8 cellular contexts compared by ENCODE assay signal in genomic region chr2:161414385-161415040, GRCh38. TPM values are rescaled to one million over a fixed set of nuclear protein-coding genes. Genes with fewer than 3 reads are reported as not detected.
DNase-seq lines count a peak whose midpoint lies in the region; ATAC-seq and TF ChIP-seq lines count a peak whose summit lies in the region.

No MANE protein-coding gene starts in this region.

- H3K9me3 ChIP-seq in Caco-2 (no peaks in the 10 kb centered on the region), neuron (ENCODE audit: low read length) (no peaks in the 10 kb centered on the region)

- peak overlapping the region; percentile 71 for H3K4me3 Mint-ChIP-seq in Caco-2 (ENCODE audit: unreplicated experiment)
- peak overlapping the region; percentile 70 for H3K4me3 Mint-ChIP-seq in activated B cell treated with CpG ODN at 0.5 μM for 24 hours

- BruUV-seq in Caco-2 (replicated peaks; lab: Mats Ljungman, UMichigan): no TSS peak

- H3K36me3 Mint-ChIP-seq in Caco-2 (ENCODE audit: insufficient read depth, unreplicated experiment) (no peaks in the 10 kb centered on the region), activated B cell treated with CpG ODN at 0.5 μM for 24 hours (ENCODE audit: low read depth) (peaks cover 7% of the 10 kb centered on the region)

- H3K4me3 ChIP-seq in Caco-2 (ENCODE audit: low read depth, low read length) (peak overlapping the region; percentile 51), fibroblast of villous mesenchyme (ENCODE audit: low read depth, low read length) (peak overlapping the region; percentile 59), neuron (ENCODE audit: low read length) (peak overlapping the region; percentile 47)

- no peaks in the 10 kb centered on the region for H3K9me3 Mint-ChIP-seq in Caco-2 (ENCODE audit: unreplicated experiment)
- no peaks in the 10 kb centered on the region for H3K9me3 Mint-ChIP-seq in activated B cell treated with CpG ODN at 0.5 μM for 24 hours

- H3K4me1 ChIP-seq in Caco-2: peaks cover 18% of the 10 kb centered on the region
- H3K4me1 ChIP-seq in neuron (ENCODE audit: insufficient read depth, low read length): peaks cover 24% of the 10 kb centered on the region

- peak; percentile 64 to 65 for DNase-seq in Caco-2
- DNase-seq in activated B cell treated with CpG ODN at 0.5 μM for 24 hours: no peak
- DNase-seq in fibroblast of villous mesenchyme (ENCODE audit: low read depth): peak; percentile 35
- DNase-seq in NCI-H1694 (lab: John Stamatoyannopoulos, UW): no peak
- no peak for DNase-seq in central memory CD4-positive, alpha-beta T cell

- H3K27me3 Mint-ChIP-seq in Caco-2 (ENCODE audit: insufficient read depth, unreplicated experiment) (peaks cover 35% of the 10 kb centered on the region), activated B cell treated with CpG ODN at 0.5 μM for 24 hours (peaks cover 47% of the 10 kb centered on the region)

- intact Hi-C loops in Caco-2 (cut with micrococcal nuclease; ENCODE audit: unreplicated experiment) (no loop called here), activated B cell treated with CpG ODN at 0.5 μM for 24 hours (cut with micrococcal nuclease) (loop anchor here (5.0 kb wide), 1 partner anchor 167 kb away; no protein-coding TSS in a partner anchor)

- TF ChIP-seq CTCF in Caco-2 (IDR thresholded peaks at IDR 0.05; ENCODE audit: insufficient read depth in 1 of 2, low read depth in 1 of 2, low read length in 1 of 2, severe bottlenecking in 1 of 2, unreplicated experiment in 1 of 2): peak in 1 of 2 experiments; percentile 23
- TF ChIP-seq CTCF in activated B cell treated with CpG ODN at 0.5 μM for 24 hours (IDR thresholded peaks at IDR 0.05): no peak
- peak; percentile 12 for TF ChIP-seq CTCF in fibroblast of villous mesenchyme (IDR thresholded peaks at IDR 0.05; ENCODE audit: insufficient read depth, low read depth, low read length)

- peak overlapping the region; percentile 87 for H2AFZ ChIP-seq in neuron (ENCODE audit: low read depth, low read length)

- H3K27me3 ChIP-seq in Caco-2 (replicated peaks; ENCODE audit: control insufficient read depth, insufficient read depth, low read length) (peaks cover 6% of the 10 kb centered on the region), neuron (ENCODE audit: insufficient read depth, low read length) (peaks cover 45% of the 10 kb centered on the region)

- CTCF ChIA-PET in Caco-2 (lab: Charles Lee): interaction anchor here (0.5 kb wide), 1 partner anchor 108 kb away, joined by 4 read pairs; no protein-coding TSS in a partner anchor
- CTCF ChIA-PET in activated B cell treated with CpG ODN at 0.5 μM for 24 hours (lab: Charles Lee): no interaction called here

- H3K4me1 Mint-ChIP-seq in Caco-2 (ENCODE audit: low read depth, unreplicated experiment) (peaks cover 34% of the 10 kb centered on the region), activated B cell treated with CpG ODN at 0.5 μM for 24 hours (peaks cover 50% of the 10 kb centered on the region)

- POLR2A ChIA-PET in Caco-2 (lab: Charles Lee): interaction anchor here (0.6 kb wide), 1 partner anchor 1361 kb away, joined by 3 read pairs; no protein-coding TSS in a partner anchor
- POLR2A ChIA-PET in activated B cell treated with CpG ODN at 0.5 μM for 24 hours (lab: Charles Lee): no interaction called here

- H3K36me3 ChIP-seq in Caco-2 (ENCODE audit: control insufficient read depth, insufficient read depth, low read length) (no peaks in the 10 kb centered on the region), neuron (ENCODE audit: insufficient read depth, low read length) (peaks cover 5% of the 10 kb centered on the region)

- H3K27ac Mint-ChIP-seq in Caco-2 (ENCODE audit: unreplicated experiment) (peak overlapping the region; percentile 5), activated B cell treated with CpG ODN at 0.5 μM for 24 hours (no peak overlapping the region)

- ATAC-seq in GM19035 (IDR thresholded peaks at IDR 0.05; ENCODE audit: unreplicated experiment): peak; percentile 37
- peak; percentile 34 for ATAC-seq in HG03571 (IDR thresholded peaks at IDR 0.05; ENCODE audit: unreplicated experiment)
- peak; percentile 56 for ATAC-seq in activated B cell treated with CpG ODN at 0.5 μM for 24 hours (ENCODE audit: low read depth)

RNA-seq across cellular contexts. Expression of gene TBR1, which starts 1.6 kb away (rescaled TPM):
- total RNA-seq in Caco-2 (2022): 0.07 and 0.11 TPM in 2 replicates
- total RNA-seq in activated B cell treated with CpG ODN at 0.5 μM for 24 hours: 0.02 and 0.07 TPM in 2 replicates
- total RNA-seq in fibroblast of villous mesenchyme: under 0.01 TPM in 1 of 2 replicates, not detected in the other

Comparison
In these comparisons a context has a peak if more than half of its experiments do, and no peak if none do; other contexts are left out.
1. DNase-seq: peak in Caco-2 (2 of 2) and fibroblast of villous mesenchyme (single experiment); none in activated B cell treated with CpG ODN at 0.5 μM for 24 hours (single experiment), NCI-H1694 (single experiment) and central memory CD4-positive, alpha-beta T cell (single experiment).
2. Peak in every context shown above with its lines, with median percentiles within 50 percentile points of each other: H3K4me3 ChIP-seq and ATAC-seq.